In the genomic region with DNA sequence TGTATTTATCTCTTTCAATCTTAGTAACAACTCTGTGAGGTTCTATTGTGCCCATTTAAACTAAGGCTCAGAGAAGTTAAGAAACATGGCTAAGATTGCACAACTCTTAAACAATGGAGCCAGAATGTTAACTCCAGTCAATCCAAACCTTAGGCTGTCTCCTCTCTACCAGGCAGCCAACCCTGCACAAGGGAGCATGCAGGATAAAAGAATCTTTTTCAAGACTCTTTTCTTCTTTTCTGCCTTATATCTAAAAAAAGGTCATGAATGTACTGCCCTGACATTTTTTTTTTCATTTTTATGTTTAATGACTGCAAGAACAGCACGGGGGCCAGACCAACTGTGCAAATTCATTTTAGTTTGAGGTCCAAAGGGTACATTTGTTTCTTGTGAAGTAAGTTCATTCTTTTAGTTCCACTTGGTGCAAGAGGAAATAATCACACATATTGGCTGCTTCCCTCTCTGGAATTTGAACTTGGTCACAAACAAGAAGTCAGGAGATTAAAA, we compare ENCODE assay signal across 12 cellular contexts.
DNase-seq lines count a peak whose midpoint lies in the region; ATAC-seq and TF ChIP-seq lines count a peak whose summit lies in the region.
"Had no signal": no experiment of that assay in that cellular context is flagged by ENCODE, and none has a peak within 500 bp of the region (broad histone marks: within the 10 kb centered on the region; RNA-seq: fewer than 3 reads in every experiment).

No MANE protein-coding gene starts in this region.

- peaks cover 21% of the 10 kb centered on the region for H3K36me3 Mint-ChIP-seq in mesothelial cell of epicardium

- peaks cover 6% of the 10 kb centered on the region for H3K9me3 Mint-ChIP-seq in mesothelial cell of epicardium
- H3K9me3 Mint-ChIP-seq: type B pancreatic cell had no signal

- H3K27ac ChIP-seq in adrenal gland (peak overlapping the region in 3 of 5 donors; percentile 7 to 79 (median 70)), transverse colon (peak overlapping the region; percentile 21 to 67 (median 48))

- no peaks in the 10 kb centered on the region for H3K27me3 Mint-ChIP-seq in mesothelial cell of epicardium (ENCODE audit: low read depth)
- H3K27me3 Mint-ChIP-seq: type B pancreatic cell had no signal

- in situ Hi-C loops in transverse colon (cut with MboI; ENCODE audit: low pct_ligation_motif_present in 1 of 4, low pct_unique_long_range_greater_than_20kb in 1 of 4, low sequenced_read_pairs in 3 of 4): loop anchor here in 3 of 4 donors (10.0 to 25.0 kb wide), 2 partner anchors 220 to 222 kb away; partner anchors contain the start of gene CABLES1 (in 3 of the 3)

- TF ChIP-seq EP300 in transverse colon (IDR thresholded peaks at IDR 0.05; ENCODE audit: low read depth): no peak

- H3K4me3 ChIP-seq in adrenal gland (no peak overlapping the region), fibroblast of mammary gland (ENCODE audit: control insufficient read depth, low read depth, low read length) (no peak overlapping the region), transverse colon (no peak overlapping the region)

- 44 to 66% (median 57%) methylated on average over 1 of the region's 1 CpG for WGBS in adrenal gland, 4 donors
- WGBS in transverse colon (ENCODE audit: low coverage in 1 of 2), 2 donors: 27 to 50% methylated on average over 1 of the region's 1 CpG

- H3K27ac Mint-ChIP-seq in mesothelial cell of epicardium: peak overlapping the region; percentile 48
- H3K27ac Mint-ChIP-seq: type B pancreatic cell had no signal

- H3K27me3 ChIP-seq in adrenal gland: no peaks in the 10 kb centered on the region
- H3K27me3 ChIP-seq in transverse colon: no peaks in the 10 kb centered on the region

- H3K36me3 ChIP-seq in adrenal gland (replicated peaks in 1 of 2) (no peaks in the 10 kb centered on the region), transverse colon (no peaks in the 10 kb centered on the region)

- peaks cover 5 to 17% of the 10 kb centered on the region in 2 donors for H3K4me1 ChIP-seq in adrenal gland (replicated peaks in 1 of 2)
- H3K4me1 ChIP-seq in transverse colon: peaks cover 0 to 30% (median 16%) of the 10 kb centered on the region in 4 donors

- DNase-seq in adrenal gland (no peak), fibroblast of mammary gland (ENCODE audit: low read depth) (peak; percentile 42), mesothelial cell of epicardium (ENCODE audit: low spot score in 2 of 2, unreplicated experiment in 2 of 2) (no peak), transverse colon (no peak)
- DNase-seq in activated effector memory CD4-positive, alpha-beta T cell treated with Interleukin-2 at 50 U/mL for 16 hours: no peak
- DNase-seq: cortex of kidney, DMS 273 treated with DMSO at 0.1 percent for 48 hours, NCI-H2171 had no signal

- peaks cover 23% of the 10 kb centered on the region for H3K4me1 Mint-ChIP-seq in mesothelial cell of epicardium

- no peak overlapping the region for H3K4me3 Mint-ChIP-seq in mesothelial cell of epicardium
- H3K4me3 Mint-ChIP-seq: type B pancreatic cell had no signal

- TF ChIP-seq CTCF in adrenal gland (IDR thresholded peaks at IDR 0.05) (no peak), fibroblast of mammary gland (conservative IDR thresholded peaks at IDR 0.05; ENCODE audit: control insufficient read depth, insufficient read depth, low read depth, low read length) (no peak), mesothelial cell of epicardium (IDR thresholded peaks at IDR 0.05; ENCODE audit: unreplicated experiment) (no peak), transverse colon (IDR thresholded peaks at IDR 0.05) (no peak)

- TF ChIP-seq POLR2A in adrenal gland (IDR thresholded peaks at IDR 0.05): no peak
- no peak for TF ChIP-seq POLR2A in transverse colon (IDR thresholded peaks at IDR 0.05)

- ATAC-seq in HG02759 (IDR thresholded peaks at IDR 0.05; ENCODE audit: unreplicated experiment) (no peak), HG02970 (IDR thresholded peaks at IDR 0.05; ENCODE audit: low FRiP score, unreplicated experiment) (no peak), HG03565 (IDR thresholded peaks at IDR 0.05; ENCODE audit: unreplicated experiment) (no peak)

- H3K9me3 ChIP-seq in adrenal gland (replicated peaks in 1 of 3) (no peaks in the 10 kb centered on the region), transverse colon (no peaks in the 10 kb centered on the region)

- intact Hi-C loops in adrenal gland (cut with DNase I): no loop called here
- intact Hi-C loops in transverse colon (cut with DNase I; ENCODE audit: low total_unique reads): no loop called here
